ENCODE assay signal across 24 cellular contexts in genomic region chr2:195642677-195643063, GRCh38. TPM values are rescaled to one million over a fixed set of nuclear protein-coding genes. Genes with fewer than 3 reads are reported as not detected.
DNase-seq lines count a peak whose midpoint lies in the region; ATAC-seq lines count a peak whose summit lies in the region.
"Had no signal": no experiment of that assay in that cellular context is flagged by ENCODE, and none has a peak within 500 bp of the region (broad histone marks: within the 10 kb centered on the region; RNA-seq: fewer than 3 reads in every experiment).

No MANE protein-coding gene starts in this region.

- H3K27ac ChIP-seq in mesenchymal stem cell (ENCODE audit: low read length, poor library complexity, severe bottlenecking), result peak overlapping the region; percentile 69
- H3K27ac ChIP-seq: adrenal gland, SJCRH30, uterus had no signal

- H3K4me1 ChIP-seq in mesenchymal stem cell (ENCODE audit: control insufficient read depth, insufficient read depth, low read depth, low read length), result peaks cover 1% of the 10 kb centered on the region
- H3K4me1 ChIP-seq: adrenal gland, SJCRH30, uterus had no signal

- no peaks in the 10 kb centered on the region for H3K27me3 ChIP-seq in mesenchymal stem cell (ENCODE audit: control insufficient read depth in 1 of 2, insufficient read depth in 1 of 2, low read length in 2 of 2)
- H3K27me3 ChIP-seq: adrenal gland, body of pancreas, SJCRH30, uterus had no signal

- H3K9me3 ChIP-seq in mesenchymal stem cell (ENCODE audit: control insufficient read depth, low read length), result no peaks in the 10 kb centered on the region
- H3K9me3 ChIP-seq: adrenal gland, body of pancreas, SJCRH30, uterus had no signal

- H3K14ac ChIP-seq in mesenchymal stem cell (ENCODE audit: low read length in 2 of 2), result no peak overlapping the region

- no peak overlapping the region for H2BK120ac ChIP-seq in mesenchymal stem cell (ENCODE audit: low read depth, low read length)

- peak overlapping the region; percentile 27 for H3K27ac Mint-ChIP-seq in dendritic cell treated with granulocyte-macrophage colony-stimulating factor and Interleukin-4, amounts not matched to agents 40 ng/mL and 50 ng/mL, for 4 days
- H3K27ac Mint-ChIP-seq: activated naive CD4-positive, alpha-beta T cell treated with anti-CD3 and anti-CD28 coated beads for 36 hours; activated T-helper 1 cell treated with anti-CD3 and anti-CD28 coated beads, Interleukin-12 subunit alpha, Interleukin-12 subunit beta, Interleukin-2, Interleukin-4 antibody, amounts not matched to agents 30 ng/mL and 10 ng/mL and 1 ng/mL, durations not matched to agents 14 hours and 24 hours and 36 hours had no signal

- H2AFZ ChIP-seq in mesenchymal stem cell (ENCODE audit: low read depth, low read length), result no peak overlapping the region

- H3K9me3 Mint-ChIP-seq in dendritic cell treated with granulocyte-macrophage colony-stimulating factor and Interleukin-4, amounts not matched to agents 40 ng/mL and 50 ng/mL, for 4 days, result no peaks in the 10 kb centered on the region
- H3K9me3 Mint-ChIP-seq: activated naive CD4-positive, alpha-beta T cell treated with anti-CD3 and anti-CD28 coated beads for 36 hours; activated T-helper 1 cell treated with anti-CD3 and anti-CD28 coated beads, Interleukin-12 subunit alpha, Interleukin-12 subunit beta, Interleukin-2, Interleukin-4 antibody, amounts not matched to agents 30 ng/mL and 10 ng/mL and 1 ng/mL, durations not matched to agents 14 hours and 24 hours and 36 hours had no signal

- H3K4ac ChIP-seq in mesenchymal stem cell (ENCODE audit: low read depth in 1 of 2, low read length in 2 of 2), result no peak overlapping the region

- peaks cover 7% of the 10 kb centered on the region for H3K79me1 ChIP-seq in mesenchymal stem cell (replicated peaks; ENCODE audit: low read length, poor library complexity, severe bottlenecking)

- H2AK5ac ChIP-seq in mesenchymal stem cell (ENCODE audit: low read length, severe bottlenecking), result no peak overlapping the region

- ATAC-seq in GM19452 (IDR thresholded peaks at IDR 0.05; ENCODE audit: unreplicated experiment), result peak; percentile 50
- ATAC-seq in GM18867 (IDR thresholded peaks at IDR 0.05; ENCODE audit: unreplicated experiment), result no peak
- ATAC-seq: body of pancreas had no signal

- no peak overlapping the region for H3K23ac ChIP-seq in mesenchymal stem cell (ENCODE audit: low read length in 2 of 2)

- H3K4me2 ChIP-seq in mesenchymal stem cell (ENCODE audit: low read length, poor library complexity, severe bottlenecking), result no peak overlapping the region

- in situ Hi-C loops in ACHN (cut with HindIII; ENCODE audit: low pct_ligation_motif_present, low pct_unique_long_range_greater_than_20kb, low sequenced_read_pairs), result no loop called here

- no peak overlapping the region for H4K8ac ChIP-seq in mesenchymal stem cell (ENCODE audit: low read length)

- H3K36me3 Mint-ChIP-seq in dendritic cell treated with granulocyte-macrophage colony-stimulating factor and Interleukin-4, amounts not matched to agents 40 ng/mL and 50 ng/mL, for 4 days (ENCODE audit: low read depth), result no peaks in the 10 kb centered on the region

- H3K27me3 Mint-ChIP-seq in dendritic cell treated with granulocyte-macrophage colony-stimulating factor and Interleukin-4, amounts not matched to agents 40 ng/mL and 50 ng/mL, for 4 days, result no peaks in the 10 kb centered on the region

- DNase-seq in ACHN (peak; percentile 55), mesenchymal stem cell (no peak), NCI-H2196 (lab: John Stamatoyannopoulos, UW; ENCODE audit: unreplicated experiment) (no peak)
- no peak for DNase-seq in effector CD4-positive, alpha-beta T cell
- DNase-seq in stimulated activated CD4-positive, alpha-beta T cell treated with anti-CD3 and anti-CD28 coated beads, Interleukin-4, amount 100 ng/mL, for 4 hours, result no peak
- DNase-seq: activated naive CD4-positive, alpha-beta T cell treated with anti-CD3 and anti-CD28 coated beads for 36 hours; adrenal gland; body of pancreas; cerebellar nuclear complex; DND-41; GOT3; IMR-90; NCI-H1048; NCI-H187; NCI-H226; NCI-H774; right cardiac atrium; SJCRH30; stimulated activated CD4-positive, alpha-beta T cell treated with anti-CD3 and anti-CD28 coated beads, Interleukin-2, amount 100 ng/mL, for 48 hours; uterus had no signal

- intact Hi-C loops in dendritic cell treated with granulocyte-macrophage colony-stimulating factor and Interleukin-4, amounts not matched to agents 40 ng/mL and 50 ng/mL, for 4 days (cut with micrococcal nuclease), result no loop called here

- H2BK5ac ChIP-seq in mesenchymal stem cell (ENCODE audit: low read depth, low read length, poor library complexity, severe bottlenecking), result no peak overlapping the region

- no peak overlapping the region for H2BK12ac ChIP-seq in mesenchymal stem cell (ENCODE audit: low read length in 2 of 2)

- no CpG with 5 or more reads among the region's 1 CpG for WGBS in mesenchymal stem cell

- peaks cover 43% of the 10 kb centered on the region for H3K4me1 Mint-ChIP-seq in dendritic cell treated with granulocyte-macrophage colony-stimulating factor and Interleukin-4, amounts not matched to agents 40 ng/mL and 50 ng/mL, for 4 days (ENCODE audit: low read depth)

- H4K91ac ChIP-seq in mesenchymal stem cell (ENCODE audit: low read length), result no peak overlapping the region

- no peak overlapping the region for H3K18ac ChIP-seq in mesenchymal stem cell (ENCODE audit: low read depth in 1 of 2, low read length in 2 of 2)

- H2BK15ac ChIP-seq in mesenchymal stem cell (ENCODE audit: low read depth, poor library complexity, severe bottlenecking), result no peak overlapping the region

- H3K36me3 ChIP-seq in mesenchymal stem cell (ENCODE audit: control insufficient read depth in 1 of 2, insufficient read depth in 2 of 2, low read depth in 1 of 2, low read length in 2 of 2), result peaks cover 0 to 3% of the 10 kb centered on the region in 2 experiments
- H3K36me3 ChIP-seq: adrenal gland, SJCRH30, uterus had no signal

- no peak overlapping the region for H3K4me3 Mint-ChIP-seq in dendritic cell treated with granulocyte-macrophage colony-stimulating factor and Interleukin-4, amounts not matched to agents 40 ng/mL and 50 ng/mL, for 4 days
- H3K4me3 Mint-ChIP-seq: activated naive CD4-positive, alpha-beta T cell treated with anti-CD3 and anti-CD28 coated beads for 36 hours; activated T-helper 1 cell treated with anti-CD3 and anti-CD28 coated beads, Interleukin-12 subunit alpha, Interleukin-12 subunit beta, Interleukin-2, Interleukin-4 antibody, amounts not matched to agents 30 ng/mL and 10 ng/mL and 1 ng/mL, durations not matched to agents 14 hours and 24 hours and 36 hours had no signal

- H3K9ac ChIP-seq in mesenchymal stem cell (ENCODE audit: low read length), result no peak overlapping the region

- no peak overlapping the region for H3K4me3 ChIP-seq in mesenchymal stem cell (ENCODE audit: insufficient read depth in 1 of 2, low read depth in 1 of 2, low read length in 2 of 2)
- H3K4me3 ChIP-seq: adrenal gland, body of pancreas, SJCRH30, uterus had no signal

RNA-seq across cellular contexts. Expression of gene SLC39A10, which starts 14.4 kb away (rescaled TPM):
- 21.0 TPM for polyA plus RNA-seq in mesenchymal stem cell (2013, experiment 1 of 2)
- 20.8 TPM for polyA plus RNA-seq in mesenchymal stem cell (2013, experiment 2 of 2)
